ENCODE assay signal across 22 cellular contexts in genomic region chr15:92934706-92935105, GRCh38. TPM values are rescaled to one million over a fixed set of nuclear protein-coding genes. Genes with fewer than 3 reads are reported as not detected.
DNase-seq lines count a peak whose midpoint lies in the region; ATAC-seq and TF ChIP-seq lines count a peak whose summit lies in the region.
"Had no signal": no experiment of that assay in that cellular context is flagged by ENCODE, and none has a peak within 500 bp of the region (broad histone marks: within the 10 kb centered on the region; RNA-seq: fewer than 3 reads in every experiment).

No MANE protein-coding gene starts in this region.

- no peak overlapping the region for H3K4me2 ChIP-seq in GM23338

- H3K4me3 Mint-ChIP-seq in GM23338 = no peak overlapping the region
- no peak overlapping the region for H3K4me3 Mint-ChIP-seq in T-cell
- no peak overlapping the region for H3K4me3 Mint-ChIP-seq in dendritic cell treated with granulocyte-macrophage colony-stimulating factor and Interleukin-4, amounts not matched to agents 40 ng/mL and 50 ng/mL, for 4 days
- no peak overlapping the region for H3K4me3 Mint-ChIP-seq in natural killer cell
- H3K4me3 Mint-ChIP-seq: activated naive CD4-positive, alpha-beta T cell treated with anti-CD3 and anti-CD28 coated beads for 36 hours; T-helper 2 cell treated with Interferon-gamma antibody and Interleukin-4, amounts not matched to agents 5 μg/mL and 100 μg/mL, for 36 hours had no signal

- H2AFZ ChIP-seq in GM23338 = no peak overlapping the region

- no peak for DNase-seq in GM23338 (ENCODE audit: low spot score)
- no peak for DNase-seq in T-cell
- DNase-seq in natural killer cell = no peak
- DNase-seq in dedifferentiated amniotic fluid mesenchymal stem cell (ENCODE audit: extremely low spot score) = no peak
- DNase-seq in NCI-H1048 (lab: John Stamatoyannopoulos, UW) = no peak
- DNase-seq in caudate nucleus (lab: John Stamatoyannopoulos, UW) = no peak
- DNase-seq in inferior parietal cortex (ENCODE audit: extremely low spot score) = no peak
- DNase-seq: activated CD4-positive, alpha-beta T cell treated with anti-CD3 and anti-CD28 coated beads for 48 hours; activated CD8-positive, alpha-beta memory T cell treated with anti-CD3 and anti-CD28 coated beads, Interleukin-2, amount 50 U/mL, for 4 hours; activated naive CD4-positive, alpha-beta T cell treated with anti-CD3 and anti-CD28 coated beads for 36 hours; AML-193; brain microvascular endothelial cell; COR-L47; dorsolateral prefrontal cortex; erythroblast; foreskin melanocyte; NCI-H1930; sigmoid colon; stimulated activated CD4-positive, alpha-beta T cell treated with anti-CD3 and anti-CD28 coated beads, Interleukin-1b, Interleukin-23, amount 100 ng/mL, for 48 hours; stomach had no signal

- H3K9me3 Mint-ChIP-seq in GM23338 (no peaks in the 10 kb centered on the region), T-cell (no peaks in the 10 kb centered on the region), natural killer cell (no peaks in the 10 kb centered on the region)
- H3K9me3 Mint-ChIP-seq in dendritic cell treated with granulocyte-macrophage colony-stimulating factor and Interleukin-4, amounts not matched to agents 40 ng/mL and 50 ng/mL, for 4 days = no peaks in the 10 kb centered on the region
- H3K9me3 Mint-ChIP-seq: activated naive CD4-positive, alpha-beta T cell treated with anti-CD3 and anti-CD28 coated beads for 36 hours; T-helper 2 cell treated with Interferon-gamma antibody and Interleukin-4, amounts not matched to agents 5 μg/mL and 100 μg/mL, for 36 hours had no signal

- POLR2A ChIA-PET in T-cell (lab: Charles Lee) = interaction anchor here in 1 of 2 donors (0.6 to 0.7 kb wide), 2 partner anchors 82 to 147 kb away, joined by 5 read pairs; no protein-coding TSS in a partner anchor

- H3K4me1 Mint-ChIP-seq in GM23338 (no peaks in the 10 kb centered on the region), T-cell (peaks cover 57 to 63% (median 61%) of the 10 kb centered on the region in 3 donors), natural killer cell (peaks cover 45 to 64% of the 10 kb centered on the region in 2 donors)
- peaks cover 38% of the 10 kb centered on the region for H3K4me1 Mint-ChIP-seq in dendritic cell treated with granulocyte-macrophage colony-stimulating factor and Interleukin-4, amounts not matched to agents 40 ng/mL and 50 ng/mL, for 4 days (ENCODE audit: low read depth)

- H3K36me3 Mint-ChIP-seq in GM23338 (ENCODE audit: low read depth) (peaks cover 87% of the 10 kb centered on the region), T-cell (peaks cover 71% of the 10 kb centered on the region), natural killer cell (peaks cover 29% of the 10 kb centered on the region)
- H3K36me3 Mint-ChIP-seq in dendritic cell treated with granulocyte-macrophage colony-stimulating factor and Interleukin-4, amounts not matched to agents 40 ng/mL and 50 ng/mL, for 4 days (ENCODE audit: low read depth) = peaks cover 97% of the 10 kb centered on the region

- H3K27me3 ChIP-seq in GM23338 (ENCODE audit: insufficient read depth) = no peaks in the 10 kb centered on the region
- H3K27me3 ChIP-seq: brain microvascular endothelial cell, dorsolateral prefrontal cortex, sigmoid colon, stomach had no signal

- peaks cover 47% of the 10 kb centered on the region for H3K79me2 ChIP-seq in GM23338 (replicated peaks; ENCODE audit: insufficient read depth)

- H3K27ac ChIP-seq in GM23338 (ENCODE audit: low read depth) (0 out of 2 replicates have a peak overlapping the region, but pooled peaks have one; percentile 61), caudate nucleus (ENCODE audit: low read depth, low read length) (no peak overlapping the region)
- H3K27ac ChIP-seq: brain microvascular endothelial cell, sigmoid colon had no signal

- no peaks in the 10 kb centered on the region for H3K4me1 ChIP-seq in GM23338 (ENCODE audit: insufficient read depth)

- intact Hi-C loops in dendritic cell treated with granulocyte-macrophage colony-stimulating factor and Interleukin-4, amounts not matched to agents 40 ng/mL and 50 ng/mL, for 4 days (cut with micrococcal nuclease) = no loop called here
- intact Hi-C loops in natural killer cell (cut with micrococcal nuclease) = no loop called here

- H3K9me2 ChIP-seq in GM23338 (ENCODE audit: insufficient read depth) = no peaks in the 10 kb centered on the region

- H3F3A ChIP-seq in GM23338 (replicated peaks; ENCODE audit: low read depth) = 0 out of 2 replicates have a peak, but pooled peaks cover 3% of the 10 kb centered on the region

- H3K36me3 ChIP-seq in GM23338 (ENCODE audit: insufficient read depth) = peaks cover 60% of the 10 kb centered on the region

- CTCF ChIA-PET in T-cell (lab: Charles Lee) = interaction anchor here in 1 of 2 donors (0.7 kb wide), 1 partner anchor 83 kb away, joined by 6 read pairs; no protein-coding TSS in a partner anchor

- H4K20me1 ChIP-seq in GM23338 (replicated peaks; ENCODE audit: insufficient read depth) = peaks cover 13% of the 10 kb centered on the region; the same call in 1 of the 2 replicates

- TF ChIP-seq CTCF in GM23338 (conservative IDR thresholded peaks at IDR 0.05; ENCODE audit: low read depth in 2 of 2) (no peak), natural killer cell (IDR thresholded peaks at IDR 0.05) (no peak)

- ATAC-seq in GM23338 (no peak), T-cell (replicated peaks in 1 of 4) (no peak), natural killer cell (no peak)

- no peak overlapping the region for H3K4me3 ChIP-seq in GM23338
- H3K4me3 ChIP-seq: dorsolateral prefrontal cortex, sigmoid colon, stomach had no signal

- H3K27ac Mint-ChIP-seq in GM23338 = peak overlapping the region; percentile 14
- peak overlapping the region; percentile 34 to 54 for H3K27ac Mint-ChIP-seq in T-cell
- H3K27ac Mint-ChIP-seq in dendritic cell treated with granulocyte-macrophage colony-stimulating factor and Interleukin-4, amounts not matched to agents 40 ng/mL and 50 ng/mL, for 4 days = peak overlapping the region; percentile 59
- H3K27ac Mint-ChIP-seq in natural killer cell = peak overlapping the region; percentile 73 to 82
- H3K27ac Mint-ChIP-seq: activated naive CD4-positive, alpha-beta T cell treated with anti-CD3 and anti-CD28 coated beads for 36 hours had no signal

- peaks cover 3% of the 10 kb centered on the region for H3K27me3 Mint-ChIP-seq in GM23338 (ENCODE audit: insufficient read depth, low read depth, poor library complexity)
- H3K27me3 Mint-ChIP-seq in T-cell = no peaks in the 10 kb centered on the region
- no peaks in the 10 kb centered on the region for H3K27me3 Mint-ChIP-seq in dendritic cell treated with granulocyte-macrophage colony-stimulating factor and Interleukin-4, amounts not matched to agents 40 ng/mL and 50 ng/mL, for 4 days
- no peaks in the 10 kb centered on the region for H3K27me3 Mint-ChIP-seq in natural killer cell (ENCODE audit: low read depth in 2 of 2)

TF ChIP-seq in GM23338, 12 proteins besides CTCF, POLR2A, EP300 and RAD21 (continues in another document):
- TF ChIP-seq NANOG (IDR thresholded peaks at IDR 0.05; ENCODE audit: borderline replicate concordance) = no peak
- no peak for TF ChIP-seq EZH2phosphoT487 (IDR thresholded peaks at IDR 0.05; ENCODE audit: unreplicated experiment)
- TF ChIP-seq ZNF114 (CRISPR knock-in tag; IDR thresholded peaks at IDR 0.05) = no peak
- no peak for TF ChIP-seq ETS1 (IDR thresholded peaks at IDR 0.05)
- TF ChIP-seq REST (IDR thresholded peaks at IDR 0.05; ENCODE audit: unreplicated experiment) = no peak
- no peak for TF ChIP-seq CREB1 (CRISPR knock-in tag; IDR thresholded peaks at IDR 0.05; ENCODE audit: low read depth)
- TF ChIP-seq JUNB (IDR thresholded peaks at IDR 0.05; ENCODE audit: unreplicated experiment) = no peak
- TF ChIP-seq STAT1 (IDR thresholded peaks at IDR 0.05; ENCODE audit: unreplicated experiment) = no peak

RNA-seq across cellular contexts. Expression of gene CHD2, which starts 34.6 kb away (rescaled TPM):
- total RNA-seq in GM23338 (2014; rRNA removed; shearing (Covaris generic)) = 108 and 119 TPM in 2 replicates
- 112 and 130 TPM in 2 replicates for polyA plus RNA-seq in GM23338 (2016; fragmentation: Nextera tagmentation; extraction: Ambion mirVana)
- 100 to 1,000 TPM; 231 to 506 (median 266) TPM for total RNA-seq in T-cell
- 100 to 1,000 TPM; 418 to 449 (median 441) TPM for total RNA-seq in natural killer cell

Comparison
In these comparisons a context has a peak if more than half of its experiments do, and no peak if none do; other contexts are left out.
1. H3K27ac Mint-ChIP-seq: peak in every context shown above with its lines; median percentile 78 in natural killer cell; 59 in dendritic cell treated with granulocyte-macrophage colony-stimulating factor and Interleukin-4, amounts not matched to agents 40 ng/mL and 50 ng/mL, for 4 days; 44 in T-cell; 14 in GM23338.